ENCODE assay signal across 8 cellular contexts in genomic region chr10:110225756-110226554, GRCh38. TPM values are rescaled to one million over a fixed set of nuclear protein-coding genes. Genes with fewer than 3 reads are reported as not detected.
DNase-seq lines count a peak whose midpoint lies in the region; ATAC-seq and TF ChIP-seq lines count a peak whose summit lies in the region.

No MANE protein-coding gene starts in this region.

- peaks cover 3% of the 10 kb centered on the region for H3K27me3 Mint-ChIP-seq in activated CD4-positive, alpha-beta T cell treated with anti-CD3 and anti-CD28 coated beads, Interleukin-2, amount 10 ng/mL, durations not matched to agents 24 days and 14 days

- no peaks in the 10 kb centered on the region for H3K27me3 ChIP-seq in BJ (ENCODE audit: control insufficient read depth, insufficient read depth, low read length)

- peak overlapping the region; percentile 94 for H3K4me3 ChIP-seq in BJ (ENCODE audit: low read depth, low read length)

- peak overlapping the region; percentile 99 for H3K4me3 Mint-ChIP-seq in activated CD4-positive, alpha-beta T cell treated with anti-CD3 and anti-CD28 coated beads, Interleukin-2, amount 10 ng/mL, durations not matched to agents 24 days and 14 days

- H3K9me3 Mint-ChIP-seq in activated CD4-positive, alpha-beta T cell treated with anti-CD3 and anti-CD28 coated beads, Interleukin-2, amount 10 ng/mL, durations not matched to agents 24 days and 14 days, result no peaks in the 10 kb centered on the region

- ATAC-seq in HG03442 (IDR thresholded peaks at IDR 0.05; ENCODE audit: unreplicated experiment), result peak; percentile 70
- ATAC-seq in left lobe of liver, result peak; percentile 69

- H3K4me1 Mint-ChIP-seq in activated CD4-positive, alpha-beta T cell treated with anti-CD3 and anti-CD28 coated beads, Interleukin-2, amount 10 ng/mL, durations not matched to agents 24 days and 14 days, result peaks cover 45% of the 10 kb centered on the region

- CTCF ChIA-PET in BJ (lab: Yijun Ruan, JAX), result interaction anchor here (0.6 to 2.4 kb wide), 7 partner anchors 10 to 344 kb away, joined by 3 to 6 read pairs (median 3); no protein-coding TSS in a partner anchor

- H3K27ac Mint-ChIP-seq in activated CD4-positive, alpha-beta T cell treated with anti-CD3 and anti-CD28 coated beads, Interleukin-2, amount 10 ng/mL, durations not matched to agents 24 days and 14 days, result peak overlapping the region; percentile 99

- H3K36me3 ChIP-seq in BJ (ENCODE audit: control insufficient read depth, insufficient read depth, low read length), result peaks cover 1% of the 10 kb centered on the region

- intact Hi-C loops in activated CD4-positive, alpha-beta T cell treated with anti-CD3 and anti-CD28 coated beads, Interleukin-2, amount 10 ng/mL, durations not matched to agents 24 days and 14 days (cut with micrococcal nuclease), result loop anchor here (1.0 to 10.0 kb wide), 10 partner anchors 15 to 639 kb away; partner anchors contain the start of genes ADD3, DUSP5, SMC3 and SMNDC1

- H3K36me3 Mint-ChIP-seq in activated CD4-positive, alpha-beta T cell treated with anti-CD3 and anti-CD28 coated beads, Interleukin-2, amount 10 ng/mL, durations not matched to agents 24 days and 14 days (ENCODE audit: low read depth), result peaks cover 23% of the 10 kb centered on the region

- TF ChIP-seq CTCF in BJ (IDR thresholded peaks at IDR 0.05; ENCODE audit: insufficient read depth, low read depth, low read length), result peak; percentile 73

- POLR2A ChIA-PET in BJ (lab: Charles Lee), result no interaction called here

- peak; percentile 62 for DNase-seq in BJ (ENCODE audit: low read depth)
- DNase-seq in GM19240 (ENCODE audit: insufficient read length, low spot score), result peak; percentile 64
- DNase-seq in NCI-H510A treated with DMSO at 0.1 percent for 48 hours (lab: John Stamatoyannopoulos, UW), result peak; percentile 91
- peak; percentile 95 for DNase-seq in activated CD4-positive, alpha-beta T cell treated with anti-CD3 and anti-CD28 coated beads, Interleukin-2, amount 10 ng/mL, durations not matched to agents 24 days and 14 days
- DNase-seq in dedifferentiated amniotic fluid mesenchymal stem cell (ENCODE audit: extremely low spot score), result peak; percentile 79
- peak; percentile 93 for DNase-seq in left lobe of liver (ENCODE audit: low spot score)
- peak; percentile 86 for DNase-seq in stimulated activated CD4-positive, alpha-beta T cell treated with anti-CD3 and anti-CD28 coated beads, Interleukin-1b, Interleukin-23, amount 100 ng/mL, for 48 hours

RNA-seq across cellular contexts. Expression of gene MXI1, which starts 18.6 kb away (rescaled TPM):
- polyA plus RNA-seq in BJ (2011; rRNA removed), result 17.1 and 27.6 TPM in 2 replicates
- polyA minus RNA-seq in BJ (2011; rRNA and poly(A)+ RNA removed), result 9.7 and 10.8 TPM in 2 replicates
- total RNA-seq in activated CD4-positive, alpha-beta T cell treated with anti-CD3 and anti-CD28 coated beads, Interleukin-2, amount 10 ng/mL, durations not matched to agents 24 days and 14 days, result 21.8 and 22.7 TPM in 2 replicates
- total RNA-seq in left lobe of liver, result 26.3 TPM

Comparison
In these comparisons a context has a peak if more than half of its experiments do, and no peak if none do; other contexts are left out.
1. Peak in every context shown above with its lines: DNase-seq, ATAC-seq and H3K4me3 ChIP-seq.